ENCODE assay signal across 14 cellular contexts in genomic region chr9:95499101-95499676, GRCh38.
"Had no signal": no experiment of that assay in that cellular context is flagged by ENCODE, and none has a peak within 500 bp of the region (broad histone marks: within the 10 kb centered on the region; RNA-seq: fewer than 3 reads in every experiment).

No MANE protein-coding gene starts in this region.

- H3K4me3 Mint-ChIP-seq: activated naive CD4-positive, alpha-beta T cell treated with anti-CD3 and anti-CD28 coated beads, Interleukin-2, amount 50 U/mL, for 24 hours; stimulated activated naive B cell treated with anti-CD40 and anti-IgM and Interleukin-4, amounts not matched to agents 10 μg/mL and 1 μg/mL and 100 μg/mL, for 72 hours; T-helper 2 cell treated with Interferon-gamma antibody and Interleukin-4, amounts not matched to agents 5 μg/mL and 100 μg/mL, for 36 hours had no signal

- H3K27me3 Mint-ChIP-seq: activated naive CD4-positive, alpha-beta T cell treated with anti-CD3 and anti-CD28 coated beads, Interleukin-2, amount 50 U/mL, for 24 hours had no signal

- H3K27me3 ChIP-seq: esophagus squamous epithelium, gastrocnemius medialis, right atrium auricular region, upper lobe of left lung had no signal

- H3K27ac Mint-ChIP-seq: activated naive CD4-positive, alpha-beta T cell treated with anti-CD3 and anti-CD28 coated beads, Interleukin-2, amount 50 U/mL, for 24 hours; stimulated activated naive B cell treated with anti-CD40 and anti-IgM and Interleukin-4, amounts not matched to agents 10 μg/mL and 1 μg/mL and 100 μg/mL, for 72 hours; T-helper 2 cell treated with Interferon-gamma antibody and Interleukin-4, amounts not matched to agents 5 μg/mL and 100 μg/mL, for 36 hours had no signal

- H3K4me3 ChIP-seq: esophagus squamous epithelium, gastrocnemius medialis, right atrium auricular region, upper lobe of left lung had no signal

- H3K36me3 Mint-ChIP-seq: stimulated activated naive B cell treated with anti-CD40 and anti-IgM and Interleukin-4, amounts not matched to agents 10 μg/mL and 1 μg/mL and 100 μg/mL, for 72 hours had no signal

- H3K27ac ChIP-seq: gastrocnemius medialis, right atrium auricular region had no signal

- H3K36me3 ChIP-seq: esophagus squamous epithelium, gastrocnemius medialis, right atrium auricular region, upper lobe of left lung had no signal

- H3K9me3 ChIP-seq: esophagus squamous epithelium, gastrocnemius medialis, right atrium auricular region, upper lobe of left lung had no signal

- DNase-seq: amygdala; esophagus squamous epithelium; gastrocnemius medialis; left ventricle myocardium superior; posterior cingulate gyrus; stimulated activated CD4-positive, alpha-beta T cell treated with anti-CD3 and anti-CD28 coated beads, Interleukin-1b, Interleukin-23, amount 100 ng/mL, for 48 hours; stimulated activated naive B cell treated with anti-CD40 and anti-IgM and Interleukin-4, amounts not matched to agents 10 μg/mL and 1 μg/mL and 100 μg/mL, for 72 hours; substantia nigra; upper lobe of left lung had no signal

- ATAC-seq: activated CD4-positive, CD25-positive, alpha-beta regulatory T cell treated with anti-CD3 and anti-CD28 coated beads, Interleukin-2, amount 50 U/mL, for 24 hours; gastrocnemius medialis; left ventricle myocardium superior; stimulated activated naive B cell treated with anti-CD40 and anti-IgM and Interleukin-4, amounts not matched to agents 10 μg/mL and 1 μg/mL and 100 μg/mL, for 72 hours had no signal

- FAIRE-seq: keratinocyte had no signal

- H3K9me3 Mint-ChIP-seq: activated naive CD4-positive, alpha-beta T cell treated with anti-CD3 and anti-CD28 coated beads, Interleukin-2, amount 50 U/mL, for 24 hours; T-helper 2 cell treated with Interferon-gamma antibody and Interleukin-4, amounts not matched to agents 5 μg/mL and 100 μg/mL, for 36 hours had no signal
